In genomic region chr20:5211803-5212714, GRCh38 we compare ENCODE assay signal across 1 cellular context.
A peak's percentile ranks its signal among the peaks of the same experiment; 100 is the strongest.
TF ChIP-seq lines count a peak whose summit lies in the region.

No MANE protein-coding gene starts in this region.

TF ChIP-seq in HepG2, 621 proteins besides CTCF, POLR2A, EP300 and RAD21 (continued from another document and continues in another):
- TF ChIP-seq RBAK (CRISPR knock-in tag; IDR thresholded peaks at IDR 0.05) = peak; percentile 22; the same call in 1 of the 2 replicates
- peak; percentile 77; the same call in 1 of the 2 replicates for TF ChIP-seq ATF2 (CRISPR knock-in tag; IDR thresholded peaks at IDR 0.05)
- TF ChIP-seq ZNF441 (CRISPR knock-in tag; IDR thresholded peaks at IDR 0.05; ENCODE audit: borderline replicate concordance) = 0 out of 2 replicates have a peak, but pooled peaks have one; percentile 74
- peak; percentile 18 to 19; a peak in 1 of 4 replicates for TF ChIP-seq MAFK (conservative IDR thresholded peaks at IDR 0.05 in 1 of 2, IDR thresholded peaks at IDR 0.05 in 1 of 2; ENCODE audit: low read length in 2 of 2)
- peak; percentile 77; the same call in 1 of the 2 replicates for TF ChIP-seq TOPORS (CRISPR knock-in tag; IDR thresholded peaks at IDR 0.05)
- TF ChIP-seq, protein P1, sequence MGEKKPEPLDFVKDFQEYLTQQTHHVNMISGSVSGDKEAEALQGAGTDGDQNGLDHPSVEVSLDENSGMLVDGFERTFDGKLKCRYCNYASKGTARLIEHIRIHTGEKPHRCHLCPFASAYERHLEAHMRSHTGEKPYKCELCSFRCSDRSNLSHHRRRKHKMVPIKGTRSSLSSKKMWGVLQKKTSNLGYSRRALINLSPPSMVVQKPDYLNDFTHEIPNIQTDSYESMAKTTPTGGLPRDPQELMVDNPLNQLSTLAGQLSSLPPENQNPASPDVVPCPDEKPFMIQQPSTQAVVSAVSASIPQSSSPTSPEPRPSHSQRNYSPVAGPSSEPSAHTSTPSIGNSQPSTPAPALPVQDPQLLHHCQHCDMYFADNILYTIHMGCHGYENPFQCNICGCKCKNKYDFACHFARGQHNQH (CRISPR knock-in tag; IDR thresholded peaks at IDR 0.05) = peak; percentile 55; the same call in 1 of the 2 replicates
- TF ChIP-seq SOX13 (IDR thresholded peaks at IDR 0.05) = no peak
- peak in 1 of 2 experiments; percentile 32; a peak in 1 of 4 replicates for TF ChIP-seq SOX13 (CRISPR knock-in tag; conservative IDR thresholded peaks at IDR 0.05 in 1 of 2, IDR thresholded peaks at IDR 0.05 in 1 of 2)
- no peak for TF ChIP-seq SOX6 (IDR thresholded peaks at IDR 0.05)
- peak; percentile 72 for TF ChIP-seq SOX6 (CRISPR knock-in tag; IDR thresholded peaks at IDR 0.05)
- TF ChIP-seq ZNF720 (CRISPR knock-in tag; IDR thresholded peaks at IDR 0.05) = no peak
- TF ChIP-seq ZSCAN21 (CRISPR knock-in tag; IDR thresholded peaks at IDR 0.05; ENCODE audit: borderline replicate concordance) = no peak
- TF ChIP-seq SRY (CRISPR knock-in tag; IDR thresholded peaks at IDR 0.05) = no peak
- TF ChIP-seq ARNTL (CRISPR knock-in tag; IDR thresholded peaks at IDR 0.05) = peak; percentile 26
- 0 out of 2 replicates have a peak, but pooled peaks have one; percentile 57 for TF ChIP-seq TMF1 (CRISPR knock-in tag; IDR thresholded peaks at IDR 0.05; ENCODE audit: low read depth)
- no peak for TF ChIP-seq ARNT2 (CRISPR knock-in tag; IDR thresholded peaks at IDR 0.05; ENCODE audit: low read depth)
- TF ChIP-seq BHLHE40 (IDR thresholded peaks at IDR 0.05; ENCODE audit: low read length) = peak; percentile 26; the same call in 1 of the 2 replicates
- TF ChIP-seq MIXL1 (CRISPR knock-in tag; IDR thresholded peaks at IDR 0.05) = peak; percentile 56; the same call in 1 of the 2 replicates
- peak; percentile 55; the same call in 1 of the 2 replicates for TF ChIP-seq ZBTB34 (CRISPR knock-in tag; IDR thresholded peaks at IDR 0.05)
- no peak for TF ChIP-seq SRSF4 (IDR thresholded peaks at IDR 0.05; ENCODE audit: low read depth, low read length, poor library complexity, severe bottlenecking)
- TF ChIP-seq YY1 (IDR thresholded peaks at IDR 0.05; ENCODE audit: insufficient read depth, insufficient replicate concordance, low read depth, low read length) = peak; percentile 28
- TF ChIP-seq NR2F1 (CRISPR knock-in tag; IDR thresholded peaks at IDR 0.05) = peak in 1 of 2 experiments; percentile 61; a peak in 2 of 4 replicates
- no peak for TF ChIP-seq ZNF256 (CRISPR knock-in tag; conservative IDR thresholded peaks at IDR 0.05)
- TF ChIP-seq FOSL2 (CRISPR knock-in tag; IDR thresholded peaks at IDR 0.05) = peak; percentile 52; the same call in 1 of the 2 replicates
- peak; percentile 79; the same call in 1 of the 2 replicates for TF ChIP-seq TARDBP (CRISPR knock-in tag; IDR thresholded peaks at IDR 0.05)
- 0 out of 2 replicates have a peak, but pooled peaks have one; percentile 27 for TF ChIP-seq THAP11 (CRISPR knock-in tag; IDR thresholded peaks at IDR 0.05)
- TF ChIP-seq STAG1 (CRISPR knock-in tag; IDR thresholded peaks at IDR 0.05) = 0 out of 2 replicates have a peak, but pooled peaks have one; percentile 8
- TF ChIP-seq ZFAT (CRISPR knock-in tag; conservative IDR thresholded peaks at IDR 0.05) = no peak
- TF ChIP-seq ZNF350 (CRISPR knock-in tag; IDR thresholded peaks at IDR 0.05; ENCODE audit: borderline replicate concordance, low read depth) = peak; percentile 47; the same call in 1 of the 2 replicates
- 0 out of 2 replicates have a peak, but pooled peaks have one; percentile 38 for TF ChIP-seq ZNF761 (CRISPR knock-in tag; conservative IDR thresholded peaks at IDR 0.05)
- TF ChIP-seq, protein P2, sequence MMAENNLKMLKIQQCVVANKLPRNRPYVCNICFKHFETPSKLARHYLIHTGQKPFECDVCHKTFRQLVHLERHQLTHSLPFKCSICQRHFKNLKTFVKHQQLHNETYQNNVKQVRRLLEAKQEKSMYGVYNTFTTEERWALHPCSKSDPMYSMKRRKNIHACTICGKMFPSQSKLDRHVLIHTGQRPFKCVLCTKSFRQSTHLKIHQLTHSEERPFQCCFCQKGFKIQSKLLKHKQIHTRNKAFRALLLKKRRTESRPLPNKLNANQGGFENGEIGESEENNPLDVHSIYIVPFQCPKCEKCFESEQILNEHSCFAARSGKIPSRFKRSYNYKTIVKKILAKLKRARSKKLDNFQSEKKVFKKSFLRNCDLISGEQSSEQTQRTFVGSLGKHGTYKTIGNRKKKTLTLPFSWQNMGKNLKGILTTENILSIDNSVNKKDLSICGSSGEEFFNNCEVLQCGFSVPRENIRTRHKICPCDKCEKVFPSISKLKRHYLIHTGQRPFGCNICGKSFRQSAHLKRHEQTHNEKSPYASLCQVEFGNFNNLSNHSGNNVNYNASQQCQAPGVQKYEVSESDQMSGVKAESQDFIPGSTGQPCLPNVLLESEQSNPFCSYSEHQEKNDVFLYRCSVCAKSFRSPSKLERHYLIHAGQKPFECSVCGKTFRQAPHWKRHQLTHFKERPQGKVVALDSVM (CRISPR knock-in tag; IDR thresholded peaks at IDR 0.05) = peak; percentile 12; the same call in 1 of the 2 replicates
- TF ChIP-seq HNF4A (CRISPR knock-in tag; IDR thresholded peaks at IDR 0.05) = peak; percentile 100
- TF ChIP-seq, protein P3, sequence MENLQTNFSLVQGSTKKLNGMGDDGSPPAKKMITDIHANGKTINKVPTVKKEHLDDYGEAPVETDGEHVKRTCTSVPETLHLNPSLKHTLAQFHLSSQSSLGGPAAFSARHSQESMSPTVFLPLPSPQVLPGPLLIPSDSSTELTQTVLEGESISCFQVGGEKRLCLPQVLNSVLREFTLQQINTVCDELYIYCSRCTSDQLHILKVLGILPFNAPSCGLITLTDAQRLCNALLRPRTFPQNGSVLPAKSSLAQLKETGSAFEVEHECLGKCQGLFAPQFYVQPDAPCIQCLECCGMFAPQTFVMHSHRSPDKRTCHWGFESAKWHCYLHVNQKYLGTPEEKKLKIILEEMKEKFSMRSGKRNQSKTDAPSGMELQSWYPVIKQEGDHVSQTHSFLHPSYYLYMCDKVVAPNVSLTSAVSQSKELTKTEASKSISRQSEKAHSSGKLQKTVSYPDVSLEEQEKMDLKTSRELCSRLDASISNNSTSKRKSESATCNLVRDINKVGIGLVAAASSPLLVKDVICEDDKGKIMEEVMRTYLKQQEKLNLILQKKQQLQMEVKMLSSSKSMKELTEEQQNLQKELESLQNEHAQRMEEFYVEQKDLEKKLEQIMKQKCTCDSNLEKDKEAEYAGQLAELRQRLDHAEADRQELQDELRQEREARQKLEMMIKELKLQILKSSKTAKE (CRISPR knock-in tag; IDR thresholded peaks at IDR 0.05; ENCODE audit: borderline replicate concordance) = peak; percentile 62
- TF ChIP-seq TBL1XR1 (IDR thresholded peaks at IDR 0.05; ENCODE audit: borderline replicate concordance, low read length, partially characterized antibody) = peak; percentile 37
- TF ChIP-seq NCOR1 (IDR thresholded peaks at IDR 0.05; ENCODE audit: borderline replicate concordance, low read length) = peak; percentile 100
- TF ChIP-seq HBP1 (CRISPR knock-in tag; IDR thresholded peaks at IDR 0.05; ENCODE audit: low read depth) = peak; percentile 63; the same call in 1 of the 2 replicates
- peak; percentile 73 for TF ChIP-seq ZNF574 (CRISPR knock-in tag; IDR thresholded peaks at IDR 0.05)
- TF ChIP-seq, protein P4, sequence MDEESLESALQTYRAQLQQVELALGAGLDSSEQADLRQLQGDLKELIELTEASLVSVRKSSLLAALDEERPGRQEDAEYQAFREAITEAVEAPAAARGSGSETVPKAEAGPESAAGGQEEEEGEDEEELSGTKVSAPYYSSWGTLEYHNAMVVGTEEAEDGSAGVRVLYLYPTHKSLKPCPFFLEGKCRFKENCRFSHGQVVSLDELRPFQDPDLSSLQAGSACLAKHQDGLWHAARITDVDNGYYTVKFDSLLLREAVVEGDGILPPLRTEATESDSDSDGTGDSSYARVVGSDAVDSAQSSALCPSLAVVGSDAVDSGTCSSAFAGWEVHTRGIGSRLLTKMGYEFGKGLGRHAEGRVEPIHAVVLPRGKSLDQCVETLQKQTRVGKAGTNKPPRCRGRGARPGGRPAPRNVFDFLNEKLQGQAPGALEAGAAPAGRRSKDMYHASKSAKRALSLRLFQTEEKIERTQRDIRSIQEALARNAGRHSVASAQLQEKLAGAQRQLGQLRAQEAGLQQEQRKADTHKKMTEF (CRISPR knock-in tag; IDR thresholded peaks at IDR 0.05) = no peak
- TF ChIP-seq CEBPG (CRISPR knock-in tag; IDR thresholded peaks at IDR 0.05) = peak; percentile 76
- TF ChIP-seq ZNF746 (CRISPR knock-in tag; IDR thresholded peaks at IDR 0.05) = no peak
- peak; percentile 62 for TF ChIP-seq ATF1 (CRISPR knock-in tag; IDR thresholded peaks at IDR 0.05)
- peak; percentile 68 for TF ChIP-seq JUND (CRISPR knock-in tag; IDR thresholded peaks at IDR 0.05)
- peak; percentile 62; the same call in 1 of the 2 replicates for TF ChIP-seq NR2F2 (IDR thresholded peaks at IDR 0.05; ENCODE audit: borderline replicate concordance, low read depth)
- no peak; the same call in 1 of the 2 replicates for TF ChIP-seq ZNF451 (CRISPR knock-in tag; IDR thresholded peaks at IDR 0.05)
- TF ChIP-seq KDM4B (CRISPR knock-in tag; IDR thresholded peaks at IDR 0.05) = no peak
- peak; percentile 93 for TF ChIP-seq SALL1 (CRISPR knock-in tag; IDR thresholded peaks at IDR 0.05)
- TF ChIP-seq HMGXB3 (CRISPR knock-in tag; IDR thresholded peaks at IDR 0.05; ENCODE audit: borderline replicate concordance) = no peak
